33 cellular contexts compared by ENCODE assay signal in genomic region chr17:13749566-13750235, GRCh38.
DNase-seq lines count a peak whose midpoint lies in the region; ATAC-seq and TF ChIP-seq lines count a peak whose summit lies in the region.
"Had no signal": no experiment of that assay in that cellular context is flagged by ENCODE, and none has a peak within 500 bp of the region (broad histone marks: within the 10 kb centered on the region; RNA-seq: fewer than 3 reads in every experiment).

No MANE protein-coding gene starts in this region.

- H3K27ac Mint-ChIP-seq in GM23338, result peak overlapping the region; percentile 38
- H3K27ac Mint-ChIP-seq: activated T-helper 17 cell treated with anti-CD3 and anti-CD28 coated beads, Interleukin-2, amount 50 U/mL, for 72 hours; immature natural killer cell; memory B cell; naive thymus-derived CD4-positive, alpha-beta T cell; stimulated activated naive B cell treated with anti-CD40 and anti-IgM and Interleukin-4, amounts not matched to agents 10 μg/mL and 1 μg/mL and 100 μg/mL, for 72 hours had no signal

- peaks cover 5% of the 10 kb centered on the region for H3K36me3 Mint-ChIP-seq in GM23338 (ENCODE audit: low read depth)
- H3K36me3 Mint-ChIP-seq: immature natural killer cell; memory B cell; naive thymus-derived CD4-positive, alpha-beta T cell; stimulated activated naive B cell treated with anti-CD40 and anti-IgM and Interleukin-4, amounts not matched to agents 10 μg/mL and 1 μg/mL and 100 μg/mL, for 72 hours had no signal

- H3K27ac ChIP-seq in GM23338 (ENCODE audit: low read depth) (no peak overlapping the region), mesodermal cell (ENCODE audit: low read depth, low read length, severe bottlenecking) (peak overlapping the region; percentile 94), smooth muscle cell (ENCODE audit: low read depth) (peak overlapping the region; percentile 59), prostate gland (no peak overlapping the region), upper lobe of left lung (no peak overlapping the region)
- H3K27ac ChIP-seq: body of pancreas, esophagus squamous epithelium, gastroesophageal sphincter, ovary, skin epidermis, upper lobe of right lung had no signal

- TF ChIP-seq EP300 in upper lobe of left lung (IDR thresholded peaks at IDR 0.05), result no peak

- H3K4me2 ChIP-seq in GM23338 (no peak overlapping the region), smooth muscle cell (peak overlapping the region; percentile 64)

- H4K20me1 ChIP-seq in GM23338 (replicated peaks; ENCODE audit: insufficient read depth), result no peaks in the 10 kb centered on the region
- no peaks in the 10 kb centered on the region for H4K20me1 ChIP-seq in smooth muscle cell (ENCODE audit: low read depth)

- H3K4me1 ChIP-seq in GM23338 (ENCODE audit: insufficient read depth), result peaks cover 39% of the 10 kb centered on the region
- H3K4me1 ChIP-seq in mesodermal cell (ENCODE audit: control insufficient read depth, insufficient read depth, low read length, poor library complexity, severe bottlenecking), result peaks cover 44% of the 10 kb centered on the region
- H3K4me1 ChIP-seq in smooth muscle cell (ENCODE audit: low read depth), result peaks cover 20% of the 10 kb centered on the region
- no peaks in the 10 kb centered on the region for H3K4me1 ChIP-seq in prostate gland (replicated peaks)
- H3K4me1 ChIP-seq in upper lobe of left lung, result no peaks in the 10 kb centered on the region
- H3K4me1 ChIP-seq: body of pancreas, gastroesophageal sphincter, upper lobe of right lung had no signal

- H3K4me3 Mint-ChIP-seq in GM23338, result no peak overlapping the region
- H3K4me3 Mint-ChIP-seq: activated T-helper 17 cell treated with anti-CD3 and anti-CD28 coated beads, Interleukin-2, amount 50 U/mL, for 72 hours; CD4-positive, CD25-positive, alpha-beta regulatory T cell; H9; immature natural killer cell; memory B cell; naive thymus-derived CD4-positive, alpha-beta T cell; stimulated activated naive B cell treated with anti-CD40 and anti-IgM and Interleukin-4, amounts not matched to agents 10 μg/mL and 1 μg/mL and 100 μg/mL, for 72 hours had no signal

- H3K9ac ChIP-seq in smooth muscle cell (ENCODE audit: low read depth), result no peak overlapping the region

- 0 out of 2 replicates have a peak, but pooled peaks cover 3% of the 10 kb centered on the region for H3K9me2 ChIP-seq in GM23338 (ENCODE audit: insufficient read depth)

- H3K27me3 ChIP-seq in GM23338 (ENCODE audit: insufficient read depth) (no peaks in the 10 kb centered on the region), smooth muscle cell (ENCODE audit: low read depth) (no peaks in the 10 kb centered on the region), prostate gland (replicated peaks; ENCODE audit: insufficient read depth) (no peaks in the 10 kb centered on the region), upper lobe of left lung (no peaks in the 10 kb centered on the region)
- H3K27me3 ChIP-seq: body of pancreas, esophagus squamous epithelium, gastroesophageal sphincter, ovary, upper lobe of right lung had no signal

- H3F3A ChIP-seq in GM23338 (replicated peaks; ENCODE audit: low read depth), result no peaks in the 10 kb centered on the region
- H3F3A ChIP-seq in smooth muscle cell (ENCODE audit: low read depth), result peaks cover 21% of the 10 kb centered on the region

- 0 out of 3 replicates have a peak, but pooled peaks cover 4% of the 10 kb centered on the region for H3K9me3 Mint-ChIP-seq in GM23338
- H3K9me3 Mint-ChIP-seq: activated T-helper 17 cell treated with anti-CD3 and anti-CD28 coated beads, Interleukin-2, amount 50 U/mL, for 72 hours; immature natural killer cell; memory B cell had no signal

- TF ChIP-seq CTCF in GM23338 (conservative IDR thresholded peaks at IDR 0.05; ENCODE audit: low read depth in 2 of 2) (no peak), choroid plexus epithelial cell (conservative IDR thresholded peaks at IDR 0.05; ENCODE audit: low read depth, low read length) (no peak), smooth muscle cell (IDR thresholded peaks at IDR 0.05; ENCODE audit: borderline replicate concordance, insufficient read depth, poor library complexity, severe bottlenecking) (no peak), prostate gland (IDR thresholded peaks at IDR 0.05) (no peak), upper lobe of left lung (IDR thresholded peaks at IDR 0.05) (no peak)

- TF ChIP-seq POLR2A in prostate gland (IDR thresholded peaks at IDR 0.05) (no peak), upper lobe of left lung (IDR thresholded peaks at IDR 0.05) (no peak)

- WGBS in mesodermal cell (ENCODE audit: insufficient coverage in 2 of 2), 2 experiments, result 25 to 44% methylated on average over 3 of the region's 4 CpGs
- 8% methylated on average over 4 of the region's 4 CpGs for WGBS in smooth muscle cell (ENCODE audit: low lambda C conversion rate)
- 88% methylated on average over 4 of the region's 4 CpGs for WGBS in prostate gland
- 60 to 65% methylated on average over 4 of the region's 4 CpGs for WGBS in upper lobe of left lung, 2 donors

- peaks cover 5% of the 10 kb centered on the region for H3K27me3 Mint-ChIP-seq in GM23338 (ENCODE audit: insufficient read depth, low read depth, poor library complexity)

- H3K4me1 Mint-ChIP-seq in GM23338, result peaks cover 41% of the 10 kb centered on the region
- H3K4me1 Mint-ChIP-seq: activated T-helper 17 cell treated with anti-CD3 and anti-CD28 coated beads, Interleukin-2, amount 50 U/mL, for 72 hours; CD4-positive, CD25-positive, alpha-beta regulatory T cell; immature natural killer cell; memory B cell; naive thymus-derived CD4-positive, alpha-beta T cell; stimulated activated naive B cell treated with anti-CD40 and anti-IgM and Interleukin-4, amounts not matched to agents 10 μg/mL and 1 μg/mL and 100 μg/mL, for 72 hours had no signal

- no peaks in the 10 kb centered on the region for H3K36me3 ChIP-seq in GM23338 (ENCODE audit: insufficient read depth)
- H3K36me3 ChIP-seq in mesodermal cell (ENCODE audit: control insufficient read depth, insufficient read depth, low read length), result no peaks in the 10 kb centered on the region
- no peaks in the 10 kb centered on the region for H3K36me3 ChIP-seq in smooth muscle cell (ENCODE audit: low read depth)
- H3K36me3 ChIP-seq in prostate gland, result no peaks in the 10 kb centered on the region
- H3K36me3 ChIP-seq in upper lobe of left lung, result no peaks in the 10 kb centered on the region
- H3K36me3 ChIP-seq: esophagus squamous epithelium, gastroesophageal sphincter, ovary, upper lobe of right lung had no signal

- H3K9me3 ChIP-seq in mesodermal cell (ENCODE audit: control insufficient read depth, low read length) (no peaks in the 10 kb centered on the region), smooth muscle cell (replicated peaks; ENCODE audit: low read depth) (no peaks in the 10 kb centered on the region), prostate gland (no peaks in the 10 kb centered on the region), upper lobe of left lung (no peaks in the 10 kb centered on the region)
- H3K9me3 ChIP-seq: esophagus squamous epithelium, gastroesophageal sphincter, ovary, upper lobe of right lung had no signal

- intact Hi-C loops in prostate gland (cut with DNase I), result no loop called here

- H2AFZ ChIP-seq in GM23338, result peak overlapping the region; percentile 80
- H2AFZ ChIP-seq in smooth muscle cell (ENCODE audit: low read depth), result peak overlapping the region; percentile 52

- ATAC-seq in GM23338, result no peak
- no peak for ATAC-seq in upper lobe of left lung (ENCODE audit: low FRiP score in 2 of 2)
- ATAC-seq: activated T-helper 17 cell treated with anti-CD3 and anti-CD28 coated beads, Interleukin-2, amount 50 U/mL, for 72 hours; body of pancreas; gastroesophageal sphincter; GM12878; left lobe of liver; naive thymus-derived CD4-positive, alpha-beta T cell; Panc1; stimulated activated naive B cell treated with anti-CD40 and anti-IgM and Interleukin-4, amounts not matched to agents 10 μg/mL and 1 μg/mL and 100 μg/mL, for 72 hours; upper lobe of right lung had no signal

- H3K4me3 ChIP-seq in GM23338 (no peak overlapping the region), choroid plexus epithelial cell (ENCODE audit: low read depth, low read length) (no peak overlapping the region), mesodermal cell (ENCODE audit: extremely low read depth, insufficient read depth, low read length, poor library complexity, severe bottlenecking) (no peak overlapping the region), smooth muscle cell (no peak overlapping the region), prostate gland (no peak overlapping the region), upper lobe of left lung (no peak overlapping the region)
- H3K4me3 ChIP-seq: body of pancreas, esophagus squamous epithelium, gastroesophageal sphincter, GM12878, ovary, skin epidermis, upper lobe of right lung had no signal

- H3K79me2 ChIP-seq in GM23338 (replicated peaks; ENCODE audit: insufficient read depth) (no peaks in the 10 kb centered on the region), smooth muscle cell (ENCODE audit: low read depth) (no peaks in the 10 kb centered on the region)

- DNase-seq in GM23338 (ENCODE audit: low spot score), result no peak
- DNase-seq in choroid plexus epithelial cell (ENCODE audit: low read depth), result peak; percentile 18
- no peak for DNase-seq in smooth muscle cell (lab: John Stamatoyannopoulos, UW; ENCODE audit: unreplicated experiment)
- DNase-seq in prostate gland (ENCODE audit: low spot score), result no peak
- no peak for DNase-seq in upper lobe of left lung
- no peak for DNase-seq in occipital lobe (lab: John Stamatoyannopoulos, UW)
- DNase-seq: activated naive CD4-positive, alpha-beta T cell treated with anti-CD3 and anti-CD28 coated beads, Interleukin-2, amount 50 U/mL, for 16 hours; AML-193; body of pancreas; CD4-positive, CD25-positive, alpha-beta regulatory T cell; cerebellar nuclear complex; esophagus squamous epithelium; H9; immature natural killer cell; MV-4-11; naive thymus-derived CD4-positive, alpha-beta T cell; NCI-H1436 treated with DMSO at 0.1 percent for 48 hours; NCI-H2081 treated with DMSO at 0.1 percent for 48 hours; NCI-H446; NCI-H748 treated with DMSO at 0.1 percent for 48 hours; ovary; Right ventricle myocardium superior; stimulated activated naive B cell treated with anti-CD40 and anti-IgM and Interleukin-4, amounts not matched to agents 10 μg/mL and 1 μg/mL and 100 μg/mL, for 72 hours; substantia nigra; upper lobe of right lung had no signal

TF ChIP-seq in GM23338, 12 proteins besides CTCF, POLR2A, EP300 and RAD21 (continues in another document):
- TF ChIP-seq EZH2phosphoT487 (IDR thresholded peaks at IDR 0.05; ENCODE audit: unreplicated experiment) (no peak), NANOG (IDR thresholded peaks at IDR 0.05; ENCODE audit: borderline replicate concordance) (no peak)

Comparison
In these comparisons a context has a peak if more than half of its experiments do, and no peak if none do; other contexts are left out.
1. H3K27ac ChIP-seq: peak in mesodermal cell (single experiment) and smooth muscle cell (single experiment); none in GM23338 (single experiment), prostate gland (0 of 2) and upper lobe of left lung (0 of 4).